Comparison of ENCODE assay signal across 2 cellular contexts in the genomic region with DNA sequence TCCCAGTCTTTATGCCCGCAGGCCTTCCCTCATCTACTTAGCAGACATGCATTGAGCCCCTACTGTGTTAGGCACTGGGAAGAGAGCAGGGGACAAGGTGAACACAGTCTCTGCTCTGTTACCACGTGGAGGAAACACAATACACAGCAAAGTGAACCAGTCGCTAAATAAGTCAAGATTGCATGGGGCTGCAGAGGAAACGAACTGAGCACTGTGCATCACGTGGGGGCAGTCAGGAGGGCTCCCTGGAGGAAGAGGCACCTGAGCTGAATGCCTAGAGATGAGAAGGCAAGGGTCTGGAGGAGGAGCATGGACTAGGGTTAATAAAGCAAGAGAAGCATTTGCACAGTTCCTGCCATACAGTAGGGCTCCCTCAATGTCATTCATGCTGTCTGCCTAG.
TF ChIP-seq lines count a peak whose summit lies in the region.

No MANE protein-coding gene starts in this region.

TF ChIP-seq in HEK293, 187 proteins besides CTCF, POLR2A, EP300 and RAD21 (continued from another document):
- TF ChIP-seq, protein P1, sequence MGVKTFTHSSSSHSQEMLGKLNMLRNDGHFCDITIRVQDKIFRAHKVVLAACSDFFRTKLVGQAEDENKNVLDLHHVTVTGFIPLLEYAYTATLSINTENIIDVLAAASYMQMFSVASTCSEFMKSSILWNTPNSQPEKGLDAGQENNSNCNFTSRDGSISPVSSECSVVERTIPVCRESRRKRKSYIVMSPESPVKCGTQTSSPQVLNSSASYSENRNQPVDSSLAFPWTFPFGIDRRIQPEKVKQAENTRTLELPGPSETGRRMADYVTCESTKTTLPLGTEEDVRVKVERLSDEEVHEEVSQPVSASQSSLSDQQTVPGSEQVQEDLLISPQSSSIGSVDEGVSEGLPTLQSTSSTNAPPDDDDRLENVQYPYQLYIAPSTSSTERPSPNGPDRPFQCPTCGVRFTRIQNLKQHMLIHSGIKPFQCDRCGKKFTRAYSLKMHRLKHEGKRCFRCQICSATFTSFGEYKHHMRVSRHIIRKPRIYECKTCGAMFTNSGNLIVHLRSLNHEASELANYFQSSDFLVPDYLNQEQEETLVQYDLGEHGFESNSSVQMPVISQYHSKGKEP (tag by site-specific recombination; IDR thresholded peaks at IDR 0.05) = no peak
TF ChIP-seq in HEK293: peak in this region for 1.

TF ChIP-seq in H1, 55 proteins besides CTCF, POLR2A, EP300 and RAD21 (continued from another document):
- TF ChIP-seq SP4 (IDR thresholded peaks at IDR 0.05; ENCODE audit: low read length) (no peak), TEAD4 (IDR thresholded peaks at IDR 0.05; ENCODE audit: low read depth, low read length) (no peak), BRCA1 (IDR thresholded peaks at IDR 0.05; ENCODE audit: low read depth, low read length) (no peak), SP2 (IDR thresholded peaks at IDR 0.05; ENCODE audit: low read length) (no peak)
- TF ChIP-seq, protein P2, sequence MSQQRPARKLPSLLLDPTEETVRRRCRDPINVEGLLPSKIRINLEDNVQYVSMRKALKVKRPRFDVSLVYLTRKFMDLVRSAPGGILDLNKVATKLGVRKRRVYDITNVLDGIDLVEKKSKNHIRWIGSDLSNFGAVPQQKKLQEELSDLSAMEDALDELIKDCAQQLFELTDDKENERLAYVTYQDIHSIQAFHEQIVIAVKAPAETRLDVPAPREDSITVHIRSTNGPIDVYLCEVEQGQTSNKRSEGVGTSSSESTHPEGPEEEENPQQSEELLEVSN (IDR thresholded peaks at IDR 0.05) = no peak
- TF ChIP-seq, protein P3, sequence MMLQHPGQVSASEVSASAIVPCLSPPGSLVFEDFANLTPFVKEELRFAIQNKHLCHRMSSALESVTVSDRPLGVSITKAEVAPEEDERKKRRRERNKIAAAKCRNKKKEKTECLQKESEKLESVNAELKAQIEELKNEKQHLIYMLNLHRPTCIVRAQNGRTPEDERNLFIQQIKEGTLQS (IDR thresholded peaks at IDR 0.05; ENCODE audit: insufficient read depth, low read depth, low read length) = no peak
